7 cellular contexts compared by ENCODE assay signal in genomic region chr6:104983776-104984175, GRCh38. TPM values are rescaled to one million over a fixed set of nuclear protein-coding genes. Genes with fewer than 3 reads are reported as not detected.
"Had no signal": no experiment of that assay in that cellular context is flagged by ENCODE, and none has a peak within 500 bp of the region (broad histone marks: within the 10 kb centered on the region; RNA-seq: fewer than 3 reads in every experiment).

No MANE protein-coding gene starts in this region.

- H3K9me3 ChIP-seq: HAP-1 had no signal

- H3K36me3 ChIP-seq: HAP-1 had no signal

- H2AFZ ChIP-seq: GM23248 had no signal

- ATAC-seq: HCT116 had no signal

- H3K4me3 Mint-ChIP-seq: HFFc6 had no signal

- DNase-seq: GM23248, H7, HCEC 1CT, HFFc6 had no signal

- H3K27ac ChIP-seq: GM23248 had no signal

- H3K27ac Mint-ChIP-seq: HFFc6 had no signal

- H3K9me3 Mint-ChIP-seq: HFFc6 had no signal

- H3K4me3 ChIP-seq: GM23248, HAP-1 had no signal

- H3K9ac ChIP-seq: GM23248 had no signal

RNA-seq across cellular contexts. Expression of gene LIN28B, which starts 26.9 kb away (rescaled TPM):
- total RNA-seq: GM23248, H4, HFFc6 had no signal
- polyA plus RNA-seq: GM23248 had no signal
